In genomic region chr10:71694567-71694968, GRCh38 we compare ENCODE assay signal across 9 cellular contexts. TPM values are rescaled to one million over a fixed set of nuclear protein-coding genes. Genes with fewer than 3 reads are reported as not detected.
DNase-seq lines count a peak whose midpoint lies in the region; ATAC-seq and TF ChIP-seq lines count a peak whose summit lies in the region.
"Had no signal": no experiment of that assay in that cellular context is flagged by ENCODE, and none has a peak within 500 bp of the region (broad histone marks: within the 10 kb centered on the region; RNA-seq: fewer than 3 reads in every experiment).

No MANE protein-coding gene starts in this region.

- peaks cover 14% of the 10 kb centered on the region for H3K27me3 Mint-ChIP-seq in progenitor cell of endocrine pancreas

- H3K14ac ChIP-seq in mesenchymal stem cell (ENCODE audit: low read length in 2 of 2), result no peak overlapping the region

- no peak for TF ChIP-seq CTCF in progenitor cell of endocrine pancreas (IDR thresholded peaks at IDR 0.05; ENCODE audit: unreplicated experiment)

- no peak overlapping the region for H2BK12ac ChIP-seq in mesenchymal stem cell (ENCODE audit: low read length in 2 of 2)

- H2BK15ac ChIP-seq in mesenchymal stem cell (ENCODE audit: low read depth, poor library complexity, severe bottlenecking), result no peak overlapping the region

- no peaks in the 10 kb centered on the region for H3K36me3 ChIP-seq in mesenchymal stem cell (ENCODE audit: control insufficient read depth in 1 of 2, insufficient read depth in 2 of 2, low read depth in 1 of 2, low read length in 2 of 2)

- peaks cover 16% of the 10 kb centered on the region for H3K4me1 ChIP-seq in mesenchymal stem cell (ENCODE audit: control insufficient read depth, insufficient read depth, low read depth, low read length)

- no peak overlapping the region for H4K91ac ChIP-seq in mesenchymal stem cell (ENCODE audit: low read length)

- H2BK5ac ChIP-seq in mesenchymal stem cell (ENCODE audit: low read depth, low read length, poor library complexity, severe bottlenecking), result no peak overlapping the region

- 64% methylated on average over 7 of the region's 10 CpGs for WGBS in mesenchymal stem cell

- no peaks in the 10 kb centered on the region for H3K9me3 Mint-ChIP-seq in progenitor cell of endocrine pancreas (ENCODE audit: low read depth)

- no peaks in the 10 kb centered on the region for H3K9me3 ChIP-seq in mesenchymal stem cell (ENCODE audit: control insufficient read depth, low read length)

- H3K18ac ChIP-seq in mesenchymal stem cell (ENCODE audit: low read depth in 1 of 2, low read length in 2 of 2), result no peak overlapping the region

- intact Hi-C loops in head of caudate nucleus (cut with DNase I), result no loop called here

- no peak overlapping the region for H2AFZ ChIP-seq in mesenchymal stem cell (ENCODE audit: low read depth, low read length)

- H3K27me3 ChIP-seq in mesenchymal stem cell (ENCODE audit: control insufficient read depth in 1 of 2, insufficient read depth in 1 of 2, low read length in 2 of 2), result peaks cover 21 to 32% of the 10 kb centered on the region in 2 experiments

- H3K9ac ChIP-seq in mesenchymal stem cell (ENCODE audit: low read length), result no peak overlapping the region

- no peak overlapping the region for H2BK120ac ChIP-seq in mesenchymal stem cell (ENCODE audit: low read depth, low read length)

- H3K23ac ChIP-seq in mesenchymal stem cell (ENCODE audit: low read length in 2 of 2), result no peak overlapping the region

- H3K4me2 ChIP-seq in mesenchymal stem cell (ENCODE audit: low read length, poor library complexity, severe bottlenecking), result no peak overlapping the region

- no peak overlapping the region for H4K8ac ChIP-seq in mesenchymal stem cell (ENCODE audit: low read length)

- no peaks in the 10 kb centered on the region for H3K79me1 ChIP-seq in mesenchymal stem cell (replicated peaks; ENCODE audit: low read length, poor library complexity, severe bottlenecking)

- H3K4me3 Mint-ChIP-seq in progenitor cell of endocrine pancreas (ENCODE audit: low read depth), result no peak overlapping the region

- no peak overlapping the region for H3K27ac Mint-ChIP-seq in progenitor cell of endocrine pancreas

- no peak overlapping the region for H3K4me3 ChIP-seq in mesenchymal stem cell (ENCODE audit: insufficient read depth in 1 of 2, low read depth in 1 of 2, low read length in 2 of 2)

- peak; percentile 35 for DNase-seq in activated CD8-positive, alpha-beta memory T cell treated with anti-CD3 and anti-CD28 coated beads, Interleukin-2, amount 50 U/mL, for 4 hours
- no peak for DNase-seq in activated CD8-positive, alpha-beta memory T cell treated with anti-CD3 and anti-CD28 coated beads, Interleukin-2, amount 50 U/mL, for 48 hours
- DNase-seq in SKM-1 (lab: John Stamatoyannopoulos, UW; ENCODE audit: unreplicated experiment) (peak; percentile 98), head of caudate nucleus (peak in 29 of 42 donors; percentile 19 to 62 (median 40)), progenitor cell of endocrine pancreas (ENCODE audit: low spot score, unreplicated experiment) (no peak), D341Med (ENCODE audit: low spot score) (no peak), mesenchymal stem cell (no peak)

- no peaks in the 10 kb centered on the region for H3K36me3 Mint-ChIP-seq in progenitor cell of endocrine pancreas (ENCODE audit: insufficient read depth)

- ATAC-seq in HG03060 (IDR thresholded peaks at IDR 0.05; ENCODE audit: low read depth, unreplicated experiment), result peak; percentile 46

- H3K4ac ChIP-seq in mesenchymal stem cell (ENCODE audit: low read depth in 1 of 2, low read length in 2 of 2), result no peak overlapping the region

- no peak overlapping the region for H3K27ac ChIP-seq in mesenchymal stem cell (ENCODE audit: low read length, poor library complexity, severe bottlenecking)

- H2AK5ac ChIP-seq in mesenchymal stem cell (ENCODE audit: low read length, severe bottlenecking), result no peak overlapping the region

- no peaks in the 10 kb centered on the region for H3K4me1 Mint-ChIP-seq in progenitor cell of endocrine pancreas (ENCODE audit: low read depth)

RNA-seq across cellular contexts. Expression of gene C10orf105, which starts 25.0 kb away (rescaled TPM):
- total RNA-seq in progenitor cell of endocrine pancreas, result 0.07 TPM in 1 of 2 replicates, not detected in the other
- not detected for polyA plus RNA-seq in mesenchymal stem cell (2013, experiment 1 of 2)
- not detected for polyA plus RNA-seq in mesenchymal stem cell (2013, experiment 2 of 2)
- polyA plus RNA-seq: AG04450 had no signal

Comparison
In these comparisons a context has a peak if more than half of its experiments do, and no peak if none do; other contexts are left out.
1. DNase-seq: peak in activated CD8-positive, alpha-beta memory T cell treated with anti-CD3 and anti-CD28 coated beads, Interleukin-2, amount 50 U/mL, for 4 hours (single experiment), SKM-1 (single experiment) and head of caudate nucleus (29 of 42); none in activated CD8-positive, alpha-beta memory T cell treated with anti-CD3 and anti-CD28 coated beads, Interleukin-2, amount 50 U/mL, for 48 hours (single experiment), progenitor cell of endocrine pancreas (single experiment), D341Med (single experiment) and mesenchymal stem cell (single experiment).